In the genomic region with DNA sequence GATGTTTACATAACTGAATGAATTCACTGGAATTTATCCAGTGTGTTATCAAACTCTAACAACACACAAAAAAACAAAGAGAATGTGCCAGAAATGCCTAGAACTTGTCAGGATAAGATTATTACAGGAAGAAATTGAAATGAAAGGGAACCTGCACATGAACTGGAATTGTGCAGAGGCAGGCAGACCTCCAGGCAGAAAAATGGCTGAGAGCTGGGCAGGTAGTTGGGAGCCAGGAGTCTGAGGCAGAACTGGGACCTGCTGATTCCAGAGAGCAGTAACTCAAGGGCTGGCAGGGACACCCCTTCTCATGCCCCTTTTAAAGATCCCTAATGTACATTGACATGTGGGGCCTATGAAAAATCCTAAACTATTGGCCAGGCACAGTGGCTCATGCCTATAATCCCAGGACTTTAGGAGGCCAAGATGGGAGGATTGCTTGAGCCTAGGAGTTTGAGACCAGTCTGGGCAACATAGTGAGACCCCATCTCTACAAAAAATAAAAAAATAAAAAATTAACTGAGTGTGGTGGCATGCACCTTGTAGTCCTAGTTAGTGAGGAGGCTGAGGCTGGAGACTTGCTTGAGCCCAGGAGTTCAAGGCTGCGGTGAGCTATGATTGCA, we compare ENCODE assay signal across 9 cellular contexts. TPM values are rescaled to one million over a fixed set of nuclear protein-coding genes. Genes with fewer than 3 reads are reported as not detected.
DNase-seq lines count a peak whose midpoint lies in the region; ATAC-seq, FAIRE-seq and TF ChIP-seq lines count a peak whose summit lies in the region.
"Had no signal": no experiment of that assay in that cellular context is flagged by ENCODE, and none has a peak within 500 bp of the region (broad histone marks: within the 10 kb centered on the region; RNA-seq: fewer than 3 reads in every experiment).

No MANE protein-coding gene starts in this region.

- no peaks in the 10 kb centered on the region for H4K20me1 ChIP-seq in K562 (replicated peaks; ENCODE audit: control insufficient read depth, insufficient read depth, low read length)

- no peak for TF ChIP-seq EP300 in K562 (IDR thresholded peaks at IDR 0.05; ENCODE audit: low read length)

- no peaks in the 10 kb centered on the region for H3K79me2 ChIP-seq in K562 (ENCODE audit: control insufficient read depth, insufficient read depth, low read length)

- DNase-seq in cardiac muscle cell (ENCODE audit: low read depth in 1 of 2, low spot score in 1 of 2) (no peak), Right ventricle myocardium inferior (ENCODE audit: missing footprints) (no peak), K562 (ENCODE audit: extremely low read depth in 1 of 4, low spot score in 3 of 4) (peak in 1 of 4 experiments; percentile 1), memory B cell (ENCODE audit: low spot score in 2 of 2) (no peak), kidney tubule cell (ENCODE audit: low spot score) (no peak), NCI-H1694 treated with DMSO at 0.1 percent for 48 hours (lab: John Stamatoyannopoulos, UW) (no peak)
- no peak for DNase-seq in stimulated activated CD8-positive, alpha-beta memory T cell treated with anti-CD3 and anti-CD28 coated beads, Interleukin-4, amount 100 ng/mL, for 48 hours
- DNase-seq: NCI-H446 treated with DMSO at 0.1 percent for 48 hours had no signal

- 100% methylated on average over 1 of the region's 1 CpG for WGBS in K562 (ENCODE audit: insufficient coverage, low coverage, missing lambda C conversion rate)
- WGBS in urinary bladder: 96% methylated on average over 1 of the region's 1 CpG

- intact Hi-C loops in Right ventricle myocardium inferior (cut with DNase I): no loop called here
- intact Hi-C loops in K562 (cut with micrococcal nuclease): no loop called here

- POLR2A ChIA-PET in K562 (lab: Yijun Ruan, JAX): interaction anchor here (0.6 kb wide), 1 partner anchor 382 kb away, joined by 3 read pairs; no protein-coding TSS in a partner anchor

- no peaks in the 10 kb centered on the region for H3K9me1 ChIP-seq in K562 (ENCODE audit: control insufficient read depth, insufficient read depth, low read length)

- no peak for ATAC-seq in Right ventricle myocardium inferior
- no peak for ATAC-seq in K562
- no peak for ATAC-seq in memory B cell (ENCODE audit: low read depth)

- H3K4me3 Mint-ChIP-seq in memory B cell: peak overlapping the region; percentile 93

- no peak for TF ChIP-seq RAD21 in K562 (CRISPR knock-in tag; conservative IDR thresholded peaks at IDR 0.05 in 1 of 2, IDR thresholded peaks at IDR 0.05 in 1 of 2)

- peaks cover 22% of the 10 kb centered on the region for H3K36me3 Mint-ChIP-seq in memory B cell

- TF ChIP-seq POLR2A in K562 (conservative IDR thresholded peaks at IDR 0.05): no peak

- H3K4me1 Mint-ChIP-seq in memory B cell: peaks cover 62% of the 10 kb centered on the region

- H3K27me3 ChIP-seq in cardiac muscle cell (no peaks in the 10 kb centered on the region), K562 (ENCODE audit: control insufficient read depth in 2 of 2, insufficient read depth in 2 of 2, low read length in 2 of 2) (no peaks in the 10 kb centered on the region)

- CTCF ChIA-PET in K562 (lab: Yijun Ruan, JAX; ENCODE audit: low intra/inter-chr PET ratio): interaction anchor here (0.6 kb wide), 1 partner anchor 227 kb away, joined by 3 read pairs; no protein-coding TSS in a partner anchor

- peak overlapping the region; percentile 99 for H2AFZ ChIP-seq in K562 (ENCODE audit: low read depth, low read length)

- TF ChIP-seq CTCF in cardiac muscle cell (IDR thresholded peaks at IDR 0.05; ENCODE audit: low read depth, low read length) (no peak), K562 (IDR thresholded peaks at IDR 0.05 in 2 of 3, conservative IDR thresholded peaks at IDR 0.05 in 1 of 3; ENCODE audit: insufficient read depth in 2 of 3, low read depth in 1 of 3, low read length in 3 of 3) (no peak)

- peak overlapping the region in 1 of 2 experiments; percentile 71; a peak in 2 of 4 replicates for H3K9ac ChIP-seq in K562 (ENCODE audit: insufficient read depth in 1 of 2, low read depth in 2 of 2, low read length in 2 of 2)

- H3K4me1 ChIP-seq in cardiac muscle cell (ENCODE audit: low read depth) (no peaks in the 10 kb centered on the region), K562 (replicated peaks in 1 of 2; ENCODE audit: control insufficient read depth in 2 of 2, insufficient read depth in 2 of 2, low read length in 2 of 2) (peaks cover 2 to 5% of the 10 kb centered on the region in 2 experiments; a peak in 3 of 5 replicates), urinary bladder (ENCODE audit: insufficient read depth) (no peaks in the 10 kb centered on the region)

- peak overlapping the region; percentile 24 for H3K4me3 ChIP-seq in cardiac muscle cell
- H3K4me3 ChIP-seq in K562: peak overlapping the region; percentile 67
- H3K4me3 ChIP-seq in urinary bladder (ENCODE audit: low read depth, low read length): peak overlapping the region; percentile 80

- no TSS peak for BruUV-seq in K562 (replicated peaks; lab: Mats Ljungman, UMichigan)

- no peaks in the 10 kb centered on the region for H3K9me3 ChIP-seq in cardiac muscle cell (ENCODE audit: low read depth)
- H3K9me3 ChIP-seq in K562 (replicated peaks; ENCODE audit: control insufficient read depth, insufficient read depth, low read depth, low read length): no peaks in the 10 kb centered on the region

- H3K27ac Mint-ChIP-seq in memory B cell: peak overlapping the region; percentile 94

- no peaks in the 10 kb centered on the region for H3K9me3 Mint-ChIP-seq in memory B cell

- in situ Hi-C loops in K562 (cut with MboI): no loop called here

- H3K27ac ChIP-seq in cardiac muscle cell (no peak overlapping the region), K562 (ENCODE audit: extremely low read depth, low read depth, low read length) (peak overlapping the region; percentile 75), urinary bladder (ENCODE audit: low read depth) (peak overlapping the region; percentile 69)

- H3K36me3 ChIP-seq in cardiac muscle cell: no peaks in the 10 kb centered on the region
- no peaks in the 10 kb centered on the region for H3K36me3 ChIP-seq in K562 (ENCODE audit: control insufficient read depth, insufficient read depth, low read length)
- H3K36me3 ChIP-seq in urinary bladder (ENCODE audit: insufficient read depth): no peaks in the 10 kb centered on the region

- FAIRE-seq in K562 (lab: Jason Lieb, UNC): no peak

- no peaks in the 10 kb centered on the region for H3K27me3 Mint-ChIP-seq in memory B cell

- H3K4me2 ChIP-seq in K562 (ENCODE audit: insufficient read depth, low read length): peak overlapping the region; percentile 97

TF ChIP-seq in K562, 482 proteins besides CTCF, POLR2A, EP300 and RAD21:
- TF ChIP-seq ZNF764 (CRISPR knock-in tag; IDR thresholded peaks at IDR 0.05; ENCODE audit: low read depth): no peak
- TF ChIP-seq ZNF121 (CRISPR knock-in tag; conservative IDR thresholded peaks at IDR 0.05): peak; percentile 66

RNA-seq across cellular contexts. Expression of gene SP110, which starts 0.7 kb away (rescaled TPM):
- 0.35 and 2.4 TPM in 2 replicates for total RNA-seq in cardiac muscle cell
- polyA plus RNA-seq in cardiac muscle cell: 0.60 and 0.95 TPM in 2 replicates
- 9.8 TPM for total RNA-seq in Right ventricle myocardium inferior
- total RNA-seq in K562 (2011; cell fraction: chromatin; rRNA removed; ENCODE audit: low replicate concordance): 4.6 and 5.1 TPM in 2 replicates
- 1.2 and 2.2 TPM in 2 replicates for total RNA-seq in K562 (2011; cell fraction: nucleolus; rRNA removed)
- total RNA-seq in K562 (2011; cell fraction: nucleoplasm; rRNA removed): 4.7 and 6.5 TPM in 2 replicates
- 4.9 and 11.0 TPM in 2 replicates for total RNA-seq in K562 (2014; rRNA removed)
- 7.1 and 7.8 TPM in 2 replicates for total RNA-seq in K562 (2014; rRNA removed; fragmentation: Illumina TruSeq; extraction: Trizol)
- 4.1 and 6.7 TPM in 2 replicates for total RNA-seq in K562 (2015; rRNA removed; fragmentation: Illumina TruSeq; extraction: Trizol)
- total RNA-seq in K562 (2021): 5.1 and 6.4 TPM in 2 replicates
- 0.92 and 3.6 TPM in 2 replicates for polyA plus RNA-seq in K562 (2011; rRNA removed)
- polyA plus RNA-seq in K562 (2011; cell fraction: cytosol; rRNA removed): 1.2 and 3.7 TPM in 2 replicates
- polyA plus RNA-seq in K562 (2011; cell fraction: nucleus; rRNA removed): 1.7 and 5.5 TPM in 2 replicates
- polyA plus RNA-seq in K562 (2012): 6.1 and 9.3 TPM in 2 replicates
- 7.9 and 8.8 TPM in 2 replicates for polyA plus RNA-seq in K562 (2014; fragmentation: Illumina TruSeq; extraction: Trizol)
- 1 to 10 TPM; 7.6 to 8.5 TPM for polyA plus RNA-seq in K562 (2014; fragmentation: Nextera tagmentation; extraction: Ambion mirVana)
- polyA plus RNA-seq in K562 (2014; rRNA removed): 2.8 and 3.9 TPM in 2 replicates
- 2.0 and 2.5 TPM in 2 replicates for polyA minus RNA-seq in K562 (2011; rRNA and poly(A)+ RNA removed)
- polyA minus RNA-seq in K562 (2011; cell fraction: cytosol; rRNA and poly(A)+ RNA removed): 1.5 TPM in 1 of 2 replicates, not detected in the other
- polyA minus RNA-seq in K562 (2011; cell fraction: nucleus; rRNA and poly(A)+ RNA removed): 1.00 and 2.4 TPM in 2 replicates
- total RNA-seq in urinary bladder: 32.0 TPM
- 17.6 TPM for polyA plus RNA-seq in urinary bladder

RNA-seq across cellular contexts. Expression of gene SP140, which starts 5.1 kb away (rescaled TPM):
- 0.07 and 0.12 TPM in 2 replicates for total RNA-seq in cardiac muscle cell
- polyA plus RNA-seq in cardiac muscle cell: 0.53 and 0.60 TPM in 2 replicates
- 0.32 TPM for total RNA-seq in Right ventricle myocardium inferior
- 4.1 and 5.6 TPM in 2 replicates for total RNA-seq in K562 (2011; cell fraction: chromatin; rRNA removed; ENCODE audit: low replicate concordance)
- total RNA-seq in K562 (2011; cell fraction: nucleolus; rRNA removed): 1.8 TPM in 2 replicates
- total RNA-seq in K562 (2011; cell fraction: nucleoplasm; rRNA removed): 2.7 and 3.7 TPM in 2 replicates
- not detected in 2 replicates for total RNA-seq in K562 (2014; rRNA removed)
- total RNA-seq in K562 (2014; rRNA removed; fragmentation: Illumina TruSeq; extraction: Trizol): 0.41 and 0.65 TPM in 2 replicates
- total RNA-seq in K562 (2015; rRNA removed; fragmentation: Illumina TruSeq; extraction: Trizol): 0.65 TPM in 1 of 2 replicates, not detected in the other
- total RNA-seq in K562 (2021): 0.25 and 0.35 TPM in 2 replicates
- polyA plus RNA-seq in K562 (2011; rRNA removed): 1.0 and 1.6 TPM in 2 replicates
- polyA plus RNA-seq in K562 (2011; cell fraction: cytosol; rRNA removed): 0.31 TPM in 1 of 2 replicates, not detected in the other
- polyA plus RNA-seq in K562 (2011; cell fraction: nucleus; rRNA removed): 3.9 and 4.7 TPM in 2 replicates
- 0.38 and 1.0 TPM in 2 replicates for polyA plus RNA-seq in K562 (2012)
- 0.49 TPM in 1 of 2 replicates, not detected in the other for polyA plus RNA-seq in K562 (2014; fragmentation: Illumina TruSeq; extraction: Trizol)
- under 1 TPM; 0.04 to 0.35 TPM for polyA plus RNA-seq in K562 (2014; fragmentation: Nextera tagmentation; extraction: Ambion mirVana)
- 0.19 and 1.1 TPM in 2 replicates for polyA plus RNA-seq in K562 (2014; rRNA removed)
- polyA minus RNA-seq in K562 (2011; rRNA and poly(A)+ RNA removed): 0.81 and 1.4 TPM in 2 replicates
- not detected in 2 replicates for polyA minus RNA-seq in K562 (2011; cell fraction: cytosol; rRNA and poly(A)+ RNA removed)
- polyA minus RNA-seq in K562 (2011; cell fraction: nucleus; rRNA and poly(A)+ RNA removed): 1.5 and 4.9 TPM in 2 replicates
- 1.8 TPM for total RNA-seq in urinary bladder
- polyA plus RNA-seq in urinary bladder: 1.0 TPM

Comparison
In these comparisons a context has a peak if more than half of its experiments do, and no peak if none do; other contexts are left out.
1. H3K4me3 ChIP-seq: peak in every context shown above with its lines; median percentile 80 in urinary bladder; 67 in K562; 24 in cardiac muscle cell.